Comparison of ENCODE assay signal across 8 cellular contexts in the genomic region with DNA sequence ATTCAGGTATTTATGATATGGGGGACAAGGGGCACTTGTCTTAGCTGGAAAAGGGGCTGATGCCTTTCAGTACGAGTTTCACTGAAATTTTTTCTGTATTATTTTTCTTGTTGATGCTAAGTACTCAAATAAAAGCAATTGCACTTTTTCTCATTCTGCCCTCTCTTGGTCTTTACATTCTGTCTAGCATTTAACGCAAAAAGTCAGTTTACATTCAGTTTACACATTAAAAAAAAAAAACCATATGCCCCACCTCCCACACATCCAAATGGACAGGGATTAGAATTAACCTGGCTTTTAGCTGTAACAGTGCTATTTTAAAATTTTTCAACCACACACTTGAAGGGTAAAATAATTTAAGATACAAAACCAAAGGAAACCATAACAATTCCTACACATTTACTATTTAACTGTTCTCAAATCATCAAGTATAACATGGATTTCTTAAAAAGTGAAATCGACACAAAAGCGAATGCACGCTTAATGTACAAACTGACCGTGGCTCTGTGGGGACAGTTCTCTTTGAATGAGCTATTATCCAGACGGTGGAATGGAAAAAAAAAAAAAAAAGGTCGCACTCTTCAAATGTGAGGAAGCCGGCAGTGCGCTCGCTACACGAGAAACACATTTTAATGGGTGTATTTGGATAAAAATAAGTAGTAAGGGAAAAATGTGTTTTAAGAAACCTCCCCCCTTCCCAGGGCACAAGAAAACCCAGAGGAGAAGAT. TPM values are rescaled to one million over a fixed set of nuclear protein-coding genes. Genes with fewer than 3 reads are reported as not detected.
DNase-seq lines count a peak whose midpoint lies in the region; ATAC-seq, FAIRE-seq and TF ChIP-seq lines count a peak whose summit lies in the region.

No MANE protein-coding gene starts in this region.

- H3K9me3 ChIP-seq in astrocyte (ENCODE audit: insufficient read depth, low read depth, low read length), result no peaks in the 10 kb centered on the region
- H3K9me3 ChIP-seq in HepG2 (ENCODE audit: low read length), result no peaks in the 10 kb centered on the region

- H3K36me3 Mint-ChIP-seq in astrocyte (ENCODE audit: low read depth, unreplicated experiment) (no peaks in the 10 kb centered on the region), type B pancreatic cell (no peaks in the 10 kb centered on the region)

- H3K9ac ChIP-seq in astrocyte (ENCODE audit: low read length) (peak overlapping the region; percentile 97), HepG2 (ENCODE audit: insufficient read depth, low read depth, low read length) (peak overlapping the region; percentile 83)

- intact Hi-C loops in HepG2 (cut with micrococcal nuclease; ENCODE audit: unreplicated experiment), result no loop called here

- CTCF ChIA-PET in BJ (lab: Yijun Ruan, JAX) (interaction anchor here (0.7 to 3.1 kb wide), 4 partner anchors 92 to 156 kb away, joined by 4 to 19 read pairs (median 5); no protein-coding TSS in a partner anchor), HepG2 (lab: Yijun Ruan, JAX; ENCODE audit: low intra/inter-chr PET ratio, low total read pairs) (no interaction called here)

- no peak overlapping the region for H2AFZ ChIP-seq in astrocyte (ENCODE audit: low read depth, low read length)
- H2AFZ ChIP-seq in HepG2 (ENCODE audit: low read length), result no peak overlapping the region

- H4K20me1 ChIP-seq in astrocyte (ENCODE audit: insufficient read depth, low read length) (peaks cover 47% of the 10 kb centered on the region), HepG2 (ENCODE audit: insufficient read depth, low read length) (no peaks in the 10 kb centered on the region)

- no peak for TF ChIP-seq CTCF in BJ (IDR thresholded peaks at IDR 0.05; ENCODE audit: insufficient read depth, low read depth, low read length)
- no peak for TF ChIP-seq CTCF in astrocyte (IDR thresholded peaks at IDR 0.05; ENCODE audit: insufficient read depth, low read depth, low read length)
- TF ChIP-seq CTCF in HepG2 (CRISPR knock-in tag; IDR thresholded peaks at IDR 0.05), result no peak
- TF ChIP-seq CTCF in type B pancreatic cell (conservative IDR thresholded peaks at IDR 0.05), result no peak

- peak overlapping the region; percentile 89 for H3K27ac Mint-ChIP-seq in astrocyte (ENCODE audit: unreplicated experiment)
- H3K27ac Mint-ChIP-seq in type B pancreatic cell, result peak overlapping the region; percentile 87

- DNase-seq in BJ (ENCODE audit: low read depth) (no peak), HT-29 (ENCODE audit: low spot score) (peak; percentile 20), astrocyte (ENCODE audit: low read depth) (no peak), HepG2 (ENCODE audit: low spot score) (no peak), type B pancreatic cell (ENCODE audit: extremely low spot score, unreplicated experiment) (no peak), NCI-H345 (lab: John Stamatoyannopoulos, UW) (no peak), ecto neural progenitor cell (ENCODE audit: low spot score) (no peak), NCI-H1092 treated with DMSO at 0.1 percent for 48 hours (lab: John Stamatoyannopoulos, UW) (no peak)

- H3K79me2 ChIP-seq in astrocyte (ENCODE audit: insufficient read depth, low read length), result peaks cover 62% of the 10 kb centered on the region
- peaks cover 18% of the 10 kb centered on the region for H3K79me2 ChIP-seq in HepG2 (ENCODE audit: insufficient read depth, low read length)

- ATAC-seq in HepG2, result 0 out of 3 replicates have a peak, but pooled peaks have one; percentile 18

- TF ChIP-seq POLR2A in HepG2 (IDR thresholded peaks at IDR 0.05; ENCODE audit: insufficient read depth in 1 of 2, low read depth in 2 of 2, low read length in 2 of 2), result no peak

- peak overlapping the region; percentile 61 for H3K4me3 ChIP-seq in BJ (ENCODE audit: low read depth, low read length)
- H3K4me3 ChIP-seq in astrocyte (ENCODE audit: insufficient read depth, low read depth, low read length), result peak overlapping the region; percentile 72
- H3K4me3 ChIP-seq in HepG2 (replicated peaks in 1 of 3; ENCODE audit: insufficient read depth in 1 of 3, low read depth in 2 of 3, low read length in 3 of 3), result peak overlapping the region; percentile 72 to 81 (median 73)

- TF ChIP-seq EP300 in HepG2 (IDR thresholded peaks at IDR 0.05; ENCODE audit: low read depth in 2 of 2, low read length in 2 of 2), result no peak
- no peak for TF ChIP-seq EP300 in HepG2 (CRISPR knock-in tag; IDR thresholded peaks at IDR 0.05; ENCODE audit: borderline replicate concordance)

- H3K27ac ChIP-seq in astrocyte (ENCODE audit: low read depth, low read length) (peak overlapping the region; percentile 85), HepG2 (ENCODE audit: extremely low read length, insufficient read depth, low read length) (no peak overlapping the region)

- H3K27me3 ChIP-seq in BJ (ENCODE audit: control insufficient read depth, insufficient read depth, low read length) (no peaks in the 10 kb centered on the region), astrocyte (ENCODE audit: insufficient read depth, low read length) (no peaks in the 10 kb centered on the region), HepG2 (ENCODE audit: control insufficient read depth in 1 of 2, insufficient read depth in 2 of 2, low read length in 2 of 2) (no peaks in the 10 kb centered on the region)

- no peaks in the 10 kb centered on the region for H3K27me3 Mint-ChIP-seq in astrocyte (ENCODE audit: low read depth, unreplicated experiment)
- H3K27me3 Mint-ChIP-seq in type B pancreatic cell, result no peaks in the 10 kb centered on the region

- POLR2A ChIA-PET in BJ (lab: Charles Lee) (no interaction called here), HepG2 (lab: Yijun Ruan, JAX) (interaction anchor here (1.0 kb wide), 1 partner anchor 23 kb away, joined by 3 read pairs; no protein-coding TSS in a partner anchor)

- no peak for TF ChIP-seq RAD21 in HepG2 (CRISPR knock-in tag; IDR thresholded peaks at IDR 0.05)

- BruUV-seq in HepG2 (replicated peaks; lab: Mats Ljungman, UMichigan), result TSS peak; percentile 53

- in situ Hi-C loops in HepG2 (cut with HindIII; ENCODE audit: extremely low pct_ligation_motif_present, low pct_unique_long_range_greater_than_20kb), result no loop called here

- 2% methylated on average over 12 of the region's 12 CpGs for WGBS in HepG2 (ENCODE audit: low lambda C conversion rate)

- H3K36me3 ChIP-seq in BJ (ENCODE audit: control insufficient read depth, insufficient read depth, low read length) (no peaks in the 10 kb centered on the region), astrocyte (ENCODE audit: insufficient read depth, low read length) (no peaks in the 10 kb centered on the region), HepG2 (replicated peaks in 1 of 2; ENCODE audit: control insufficient read depth in 1 of 2, insufficient read depth in 2 of 2, low read length in 2 of 2) (no peaks in the 10 kb centered on the region)

- H3K4me2 ChIP-seq in astrocyte (ENCODE audit: low read length) (peak overlapping the region; percentile 88), HepG2 (ENCODE audit: low read depth, low read length) (peak overlapping the region; percentile 67)

- peak overlapping the region; percentile 95 for H3K4me3 Mint-ChIP-seq in astrocyte (ENCODE audit: unreplicated experiment)
- H3K4me3 Mint-ChIP-seq in type B pancreatic cell, result peak overlapping the region; percentile 99

- FAIRE-seq in astrocyte (lab: Jason Lieb, UNC) (no peak), HepG2 (lab: Jason Lieb, UNC) (no peak)

- H3K4me1 Mint-ChIP-seq in astrocyte (ENCODE audit: low read depth, unreplicated experiment) (peaks cover 10% of the 10 kb centered on the region), type B pancreatic cell (ENCODE audit: unreplicated experiment) (peaks cover 26% of the 10 kb centered on the region)

- H3K9me3 Mint-ChIP-seq in astrocyte (ENCODE audit: unreplicated experiment) (no peaks in the 10 kb centered on the region), type B pancreatic cell (no peaks in the 10 kb centered on the region)

- H3K4me1 ChIP-seq in astrocyte (ENCODE audit: insufficient read depth, low read length) (no peaks in the 10 kb centered on the region), HepG2 (ENCODE audit: insufficient read depth, low read length) (peaks cover 27% of the 10 kb centered on the region)

RNA-seq across cellular contexts. Expression of a gene that starts 1.4 kb away (rescaled TPM):
- polyA plus RNA-seq in BJ (2011; rRNA removed) (7.3 and 9.1 TPM in 2 replicates), HepG2 (2011; rRNA removed) (1.8 and 3.1 TPM in 2 replicates)
- polyA minus RNA-seq in BJ (2011; rRNA and poly(A)+ RNA removed), result 9.5 and 14.5 TPM in 2 replicates
- total RNA-seq in HT-29 (2014; rRNA removed; shearing (Covaris generic)), result 12.8 and 13.2 TPM in 2 replicates
- total RNA-seq in astrocyte (14.7 and 16.0 TPM in 2 replicates), HepG2 (2016; rRNA removed; fragmentation: Illumina TruSeq; extraction: Trizol) (7.5 and 8.6 TPM in 2 replicates), type B pancreatic cell (ENCODE audit: low replicate concordance) (19.1 and 19.3 TPM in 2 replicates)
- total RNA-seq in HepG2 (2016; cell fraction: cytosol; rRNA removed; fragmentation: Illumina TruSeq; extraction: Trizol; ENCODE audit: low read depth), result 1.1 and 1.5 TPM in 2 replicates
- total RNA-seq in HepG2 (2016; cell fraction: insoluble cytoplasmic fraction; rRNA removed; fragmentation: Illumina TruSeq; extraction: Trizol), result 7.4 and 9.7 TPM in 2 replicates
- 3.4 and 4.0 TPM in 2 replicates for total RNA-seq in HepG2 (2016; cell fraction: membrane; rRNA removed; fragmentation: Illumina TruSeq; extraction: Trizol)
- total RNA-seq in HepG2 (2016; cell fraction: nucleus; rRNA removed; fragmentation: Illumina TruSeq; extraction: Trizol), result 8.1 and 9.4 TPM in 2 replicates
- polyA plus RNA-seq in HepG2 (2011; cell fraction: cytosol; rRNA removed), result 1.2 and 1.6 TPM in 2 replicates
- polyA plus RNA-seq in HepG2 (2011; cell fraction: nucleus; rRNA removed), result 1.7 and 2.0 TPM in 2 replicates
- polyA plus RNA-seq in HepG2 (2012), result 1.7 and 2.6 TPM in 2 replicates
- 1.0 and 1.4 TPM in 2 replicates for polyA plus RNA-seq in HepG2 (2016; cell fraction: cytosol; fragmentation: Illumina TruSeq; extraction: Trizol; ENCODE audit: low read depth)
- 9.1 and 9.4 TPM in 2 replicates for polyA plus RNA-seq in HepG2 (2016; cell fraction: insoluble cytoplasmic fraction; fragmentation: Illumina TruSeq; extraction: Trizol; ENCODE audit: low read depth)
- 2.3 and 2.6 TPM in 2 replicates for polyA plus RNA-seq in HepG2 (2016; cell fraction: membrane; fragmentation: Illumina TruSeq; extraction: Trizol; ENCODE audit: low read depth)
- 6.1 and 6.2 TPM in 2 replicates for polyA plus RNA-seq in HepG2 (2016; cell fraction: nucleus; fragmentation: Illumina TruSeq; extraction: Trizol; ENCODE audit: insufficient read depth, low read depth)
- polyA minus RNA-seq in HepG2 (2011; rRNA and poly(A)+ RNA removed; ENCODE audit: low replicate concordance), result 6.0 and 12.4 TPM in 2 replicates
- polyA minus RNA-seq in HepG2 (2011; cell fraction: cytosol; rRNA and poly(A)+ RNA removed), result 1.5 and 1.9 TPM in 2 replicates
- polyA minus RNA-seq in HepG2 (2011; cell fraction: nucleus; rRNA and poly(A)+ RNA removed), result 10.1 and 13.5 TPM in 2 replicates

RNA-seq across cellular contexts. Expression of a gene that starts 42.1 kb away (rescaled TPM):
- polyA plus RNA-seq in BJ (2011; rRNA removed) (0.16 and 0.18 TPM in 2 replicates), HepG2 (2011; rRNA removed) (0.01 TPM in 1 of 2 replicates, not detected in the other)
- polyA minus RNA-seq in BJ (2011; rRNA and poly(A)+ RNA removed), result 0.24 and 0.41 TPM in 2 replicates
- total RNA-seq in HT-29 (2014; rRNA removed; shearing (Covaris generic)), result 0.03 TPM in 1 of 2 replicates, not detected in the other
- total RNA-seq in astrocyte (0.91 and 0.94 TPM in 2 replicates), HepG2 (2016; rRNA removed; fragmentation: Illumina TruSeq; extraction: Trizol) (0.02 and 0.15 TPM in 2 replicates), type B pancreatic cell (ENCODE audit: low replicate concordance) (0.39 and 0.45 TPM in 2 replicates)
- total RNA-seq in HepG2 (2016; cell fraction: cytosol; rRNA removed; fragmentation: Illumina TruSeq; extraction: Trizol; ENCODE audit: low read depth), result not detected in 2 replicates
- 0.02 TPM in 1 of 2 replicates, not detected in the other for total RNA-seq in HepG2 (2016; cell fraction: insoluble cytoplasmic fraction; rRNA removed; fragmentation: Illumina TruSeq; extraction: Trizol)
- not detected in 2 replicates for total RNA-seq in HepG2 (2016; cell fraction: membrane; rRNA removed; fragmentation: Illumina TruSeq; extraction: Trizol)
- total RNA-seq in HepG2 (2016; cell fraction: nucleus; rRNA removed; fragmentation: Illumina TruSeq; extraction: Trizol), result 0.06 TPM in 1 of 2 replicates, not detected in the other
- 0.01 TPM in 1 of 2 replicates, not detected in the other for polyA plus RNA-seq in HepG2 (2011; cell fraction: cytosol; rRNA removed)
- not detected in 2 replicates for polyA plus RNA-seq in HepG2 (2011; cell fraction: nucleus; rRNA removed)
- polyA plus RNA-seq in HepG2 (2012), result not detected in 2 replicates
- not detected in 2 replicates for polyA plus RNA-seq in HepG2 (2016; cell fraction: cytosol; fragmentation: Illumina TruSeq; extraction: Trizol; ENCODE audit: low read depth)
- polyA plus RNA-seq in HepG2 (2016; cell fraction: insoluble cytoplasmic fraction; fragmentation: Illumina TruSeq; extraction: Trizol; ENCODE audit: low read depth), result 0.04 TPM in 2 replicates
- polyA plus RNA-seq in HepG2 (2016; cell fraction: membrane; fragmentation: Illumina TruSeq; extraction: Trizol; ENCODE audit: low read depth), result 0.03 TPM in 1 of 2 replicates, not detected in the other
- 0.11 and 0.16 TPM in 2 replicates for polyA plus RNA-seq in HepG2 (2016; cell fraction: nucleus; fragmentation: Illumina TruSeq; extraction: Trizol; ENCODE audit: insufficient read depth, low read depth)
- 0.02 TPM in 1 of 2 replicates, not detected in the other for polyA minus RNA-seq in HepG2 (2011; rRNA and poly(A)+ RNA removed; ENCODE audit: low replicate concordance)
- not detected in 2 replicates for polyA minus RNA-seq in HepG2 (2011; cell fraction: cytosol; rRNA and poly(A)+ RNA removed)
- not detected in 2 replicates for polyA minus RNA-seq in HepG2 (2011; cell fraction: nucleus; rRNA and poly(A)+ RNA removed)
